19 cellular contexts compared by ENCODE assay signal in the genomic region with DNA sequence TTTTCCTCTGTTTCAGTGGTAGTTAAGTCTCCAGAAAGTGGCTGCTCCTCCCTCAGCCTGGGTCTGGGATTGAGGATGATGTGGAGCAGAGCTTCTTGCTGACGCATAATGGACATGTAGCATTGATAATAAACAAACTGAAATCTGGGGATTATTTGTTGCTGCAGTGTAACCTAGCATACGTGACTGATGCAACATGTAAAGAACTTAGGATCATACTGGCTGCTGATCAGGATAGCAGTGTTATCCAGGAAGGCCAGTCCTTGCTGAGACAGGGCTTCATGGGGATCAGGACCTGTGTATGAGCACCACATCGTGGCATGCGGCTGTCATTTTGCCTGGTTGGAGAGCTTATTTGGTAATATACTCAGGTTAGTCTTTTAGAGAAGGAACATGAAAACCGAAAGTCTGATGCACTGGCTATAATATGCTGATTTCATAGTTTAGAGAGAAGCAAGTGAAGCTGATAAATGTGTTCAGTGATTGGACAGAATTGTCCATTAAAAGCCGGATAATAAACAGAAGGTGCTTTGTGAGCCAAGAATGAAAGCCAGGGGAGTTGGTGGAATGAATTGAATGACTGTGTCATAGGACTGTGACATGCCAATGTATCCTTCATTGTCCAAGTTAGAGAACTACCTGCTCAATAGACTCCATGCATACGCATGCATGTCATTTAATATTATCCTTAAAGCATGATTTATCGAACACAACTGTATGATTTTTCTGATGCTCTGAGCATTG.
"Had no signal": no experiment of that assay in that cellular context is flagged by ENCODE, and none has a peak within 500 bp of the region (broad histone marks: within the 10 kb centered on the region; RNA-seq: fewer than 3 reads in every experiment).

No MANE protein-coding gene starts in this region.

- H3K27me3 ChIP-seq: ovary had no signal

- H3K27ac ChIP-seq: left ventricle myocardium inferior, neutrophil, ovary, tibial artery, VCaP had no signal

- H3K36me3 ChIP-seq: left ventricle myocardium inferior, neutrophil, ovary, tibial artery had no signal

- H3K4me3 ChIP-seq: left ventricle myocardium inferior, ovary, tibial artery had no signal

- H3K9me3 ChIP-seq: left ventricle myocardium inferior, neutrophil, ovary, tibial artery had no signal

- ATAC-seq: activated CD4-positive, CD25-positive, alpha-beta regulatory T cell treated with anti-CD3 and anti-CD28 coated beads, Interleukin-2, amount 50 U/mL, for 24 hours; activated CD8-positive, alpha-beta T cell treated with anti-CD3 and anti-CD28 coated beads, Interleukin-2, amount 10 ng/mL, durations not matched to agents 7 days and 5 days; activated naive CD8-positive, alpha-beta T cell treated with anti-CD3 and anti-CD28 coated beads, Interleukin-2, amount 50 U/mL, for 24 hours; right cardiac atrium; stimulated activated naive CD8-positive, alpha-beta T cell treated with anti-CD3 and anti-CD28 coated beads, Interleukin-15, Interleukin-2, amounts not matched to agents 100 U/mL and 50 U/mL, for 24 hours had no signal

- DNase-seq: activated CD4-positive, alpha-beta T cell treated with anti-CD3 and anti-CD28 coated beads, Interleukin-2, amount 50 U/mL, for 1 hour; activated CD8-positive, alpha-beta T cell treated with anti-CD3 and anti-CD28 coated beads, Interleukin-2, amount 10 ng/mL, durations not matched to agents 7 days and 5 days; activated gamma-delta T cell; activated naive CD4-positive, alpha-beta T cell treated with anti-CD3 and anti-CD28 coated beads, Interleukin-2, amount 50 U/mL, for 16 hours; activated naive CD8-positive, alpha-beta T cell treated with anti-CD3 and anti-CD28 coated beads, Interleukin-2, amount 50 U/mL, for 24 hours; effector CD8-positive, alpha-beta T cell; erythroblast; hypothalamus; left ventricle myocardium inferior; mammary epithelial cell; ovary; right cardiac atrium; stimulated activated CD4-positive, alpha-beta T cell treated with anti-CD3 and anti-CD28 coated beads, Interleukin-12 subunit alpha, Interleukin-12 subunit beta, amount 100 ng/mL, for 4 hours; stimulated activated CD4-positive, alpha-beta T cell treated with anti-CD3 and anti-CD28 coated beads, Interleukin-4, amount 100 ng/mL, for 4 hours; stimulated activated naive CD8-positive, alpha-beta T cell treated with anti-CD3 and anti-CD28 coated beads, Interleukin-15, Interleukin-2, amounts not matched to agents 100 U/mL and 50 U/mL, for 24 hours; tibial artery had no signal
